Comparison of ENCODE assay signal across 10 cellular contexts in genomic region chr16:57146735-57147134, GRCh38.
DNase-seq lines count a peak whose midpoint lies in the region; ATAC-seq, FAIRE-seq and TF ChIP-seq lines count a peak whose summit lies in the region.
"Had no signal": no experiment of that assay in that cellular context is flagged by ENCODE, and none has a peak within 500 bp of the region (broad histone marks: within the 10 kb centered on the region; RNA-seq: fewer than 3 reads in every experiment).

No MANE protein-coding gene starts in this region.

- no peak overlapping the region for H3K4me3 ChIP-seq in AG10803 (ENCODE audit: low read length)

- peak; percentile 23 for TF ChIP-seq CTCF in AG10803 (conservative IDR thresholded peaks at IDR 0.05; ENCODE audit: low read length)
- no peak for TF ChIP-seq CTCF in VCaP (conservative IDR thresholded peaks at IDR 0.05)

- ATAC-seq in GM19324 (IDR thresholded peaks at IDR 0.05; ENCODE audit: low FRiP score, unreplicated experiment) (no peak), GM18502 (IDR thresholded peaks at IDR 0.05; ENCODE audit: poor library complexity, unreplicated experiment) (no peak), GM18861 (IDR thresholded peaks at IDR 0.05; ENCODE audit: unreplicated experiment) (no peak)

- H3K27ac ChIP-seq in VCaP = peak overlapping the region; percentile 72

- no peak for TF ChIP-seq POLR2A in H54 (IDR thresholded peaks at IDR 0.05; ENCODE audit: low read depth, low read length)

- FAIRE-seq in H54 (lab: Jason Lieb, UNC) = no peak

- DNase-seq in AG10803 (ENCODE audit: low read depth) (no peak), H54 (ENCODE audit: insufficient read length, low spot score) (peak; percentile 49), iPS-NIHi7 (ENCODE audit: extremely low spot score) (peak; percentile 77)
- DNase-seq in central memory CD4-positive, alpha-beta T cell = no peak
- DNase-seq: EL, SIG-M5 had no signal

Comparison
In these comparisons a context has a peak if more than half of its experiments do, and no peak if none do; other contexts are left out.
1. DNase-seq: peak in H54 (single experiment) and iPS-NIHi7 (single experiment); none in AG10803 (single experiment) and central memory CD4-positive, alpha-beta T cell (single experiment).